ENCODE assay signal across 17 cellular contexts in the genomic region with DNA sequence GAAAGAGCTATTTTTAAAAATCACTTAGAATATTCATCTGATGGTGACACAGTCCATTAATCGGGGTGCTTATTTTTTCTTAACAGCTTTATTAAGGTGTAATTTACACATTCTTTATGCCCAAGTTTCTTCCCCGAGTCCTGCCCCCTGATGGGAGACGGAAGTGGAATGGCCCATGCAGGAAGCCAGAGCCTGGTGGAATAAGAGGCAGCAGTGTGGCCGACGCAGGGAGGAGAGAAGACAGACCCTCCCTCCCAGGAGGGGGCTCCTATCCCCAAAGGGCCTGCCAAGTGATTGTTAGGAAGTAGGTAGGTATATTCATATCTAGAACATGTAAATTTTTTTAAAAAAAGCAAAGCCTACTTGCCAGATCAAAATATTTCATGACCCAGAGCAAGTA.
DNase-seq lines count a peak whose midpoint lies in the region; ATAC-seq, FAIRE-seq and TF ChIP-seq lines count a peak whose summit lies in the region.
"Had no signal": no experiment of that assay in that cellular context is flagged by ENCODE, and none has a peak within 500 bp of the region (broad histone marks: within the 10 kb centered on the region; RNA-seq: fewer than 3 reads in every experiment).

No MANE protein-coding gene starts in this region.

- WGBS in esophagus muscularis mucosa, result 46% methylated on average over 5 of the region's 5 CpGs

- H3K4me1 Mint-ChIP-seq in astrocyte (ENCODE audit: low read depth, unreplicated experiment) (peaks cover 35% of the 10 kb centered on the region), glutamatergic neuron (ENCODE audit: low read depth, unreplicated experiment) (peaks cover 47% of the 10 kb centered on the region)

- H3K9me3 Mint-ChIP-seq in astrocyte (ENCODE audit: unreplicated experiment) (peaks cover 2% of the 10 kb centered on the region), glutamatergic neuron (ENCODE audit: unreplicated experiment) (peaks cover 13% of the 10 kb centered on the region)
- H3K9me3 Mint-ChIP-seq: activated CD4-positive, alpha-beta memory T cell treated with anti-CD3 and anti-CD28 coated beads for 36 hours had no signal

- TF ChIP-seq POLR2A in GM12892 (IDR thresholded peaks at IDR 0.05; ENCODE audit: low read depth, low read length) (no peak), esophagus muscularis mucosa (IDR thresholded peaks at IDR 0.05; ENCODE audit: low read depth) (no peak)

- intact Hi-C loops in esophagus muscularis mucosa (cut with DNase I), result no loop called here

- H3K27ac Mint-ChIP-seq in astrocyte (ENCODE audit: unreplicated experiment), result peak overlapping the region; percentile 49
- no peak overlapping the region for H3K27ac Mint-ChIP-seq in glutamatergic neuron (ENCODE audit: unreplicated experiment)
- H3K27ac Mint-ChIP-seq: activated CD4-positive, alpha-beta memory T cell treated with anti-CD3 and anti-CD28 coated beads for 36 hours had no signal

- H3K9me3 ChIP-seq in astrocyte (ENCODE audit: insufficient read depth, low read depth, low read length), result no peaks in the 10 kb centered on the region
- H3K9me3 ChIP-seq in esophagus muscularis mucosa, result no peaks in the 10 kb centered on the region
- H3K9me3 ChIP-seq: SJCRH30 had no signal

- H3K27ac ChIP-seq in astrocyte (ENCODE audit: low read depth, low read length) (no peak overlapping the region), substantia nigra (ENCODE audit: low read depth, low read length, poor library complexity, severe bottlenecking) (peak overlapping the region; percentile 35), esophagus muscularis mucosa (replicated peaks in 1 of 4) (peak overlapping the region in 1 of 4 donors; percentile 5)
- H3K27ac ChIP-seq: SJCRH30 had no signal

- H3K4me3 ChIP-seq in astrocyte (ENCODE audit: insufficient read depth, low read depth, low read length) (no peak overlapping the region), esophagus muscularis mucosa (no peak overlapping the region)
- H3K4me3 ChIP-seq: SJCRH30 had no signal

- H3K36me3 Mint-ChIP-seq in astrocyte (ENCODE audit: low read depth, unreplicated experiment), result peaks cover 3% of the 10 kb centered on the region
- H3K36me3 Mint-ChIP-seq in glutamatergic neuron (ENCODE audit: unreplicated experiment), result no peaks in the 10 kb centered on the region
- H3K36me3 Mint-ChIP-seq: activated CD4-positive, alpha-beta memory T cell treated with anti-CD3 and anti-CD28 coated beads for 36 hours had no signal

- TF ChIP-seq EP300 in esophagus muscularis mucosa (IDR thresholded peaks at IDR 0.05), result no peak

- TF ChIP-seq CTCF in astrocyte (IDR thresholded peaks at IDR 0.05; ENCODE audit: insufficient read depth, low read depth, low read length) (no peak), glutamatergic neuron (IDR thresholded peaks at IDR 0.05; ENCODE audit: partially characterized antibody, unreplicated experiment) (no peak), esophagus muscularis mucosa (IDR thresholded peaks at IDR 0.05) (no peak)

- H3K27me3 Mint-ChIP-seq in astrocyte (ENCODE audit: low read depth, unreplicated experiment), result no peaks in the 10 kb centered on the region
- peaks cover 4% of the 10 kb centered on the region for H3K27me3 Mint-ChIP-seq in glutamatergic neuron (ENCODE audit: unreplicated experiment)
- H3K27me3 Mint-ChIP-seq: activated CD4-positive, alpha-beta memory T cell treated with anti-CD3 and anti-CD28 coated beads for 36 hours; T-helper 17 cell had no signal

- FAIRE-seq in GM12892 (lab: Jason Lieb, UNC), result peak; percentile 72
- no peak for FAIRE-seq in astrocyte (lab: Jason Lieb, UNC)
- no peak for FAIRE-seq in urothelium cell line (lab: Jason Lieb, UNC)

- no peak overlapping the region for H3K4me2 ChIP-seq in astrocyte (ENCODE audit: low read length)

- no peak overlapping the region for H2AFZ ChIP-seq in astrocyte (ENCODE audit: low read depth, low read length)

- H3K79me2 ChIP-seq in astrocyte (ENCODE audit: insufficient read depth, low read length), result peaks cover 25% of the 10 kb centered on the region

- H4K20me1 ChIP-seq in astrocyte (ENCODE audit: insufficient read depth, low read length), result peaks cover 56% of the 10 kb centered on the region

- DNase-seq in GM12892 (ENCODE audit: insufficient read length) (no peak), astrocyte (ENCODE audit: low read depth) (no peak), glutamatergic neuron (peak; percentile 30), substantia nigra (lab: John Stamatoyannopoulos, UW) (peak in 1 of 49 donors; percentile 59), urothelium cell line (ENCODE audit: low spot score) (no peak), esophagus muscularis mucosa (ENCODE audit: extremely low spot score) (no peak)
- DNase-seq: activated CD4-positive, alpha-beta memory T cell treated with anti-CD3 and anti-CD28 coated beads for 36 hours; activated gamma-delta T cell treated with Interleukin-2 at 50 U/mL for 16 hours; activated T-cell treated with anti-CD3 and anti-CD28 coated beads for 4 hours; cerebellar nuclear complex; HCEC 1CT; NCI-H2227 treated with DMSO at 0.1 percent for 48 hours; NCI-H774; SJCRH30; stimulated activated CD4-positive, alpha-beta T cell treated with anti-CD3 and anti-CD28 coated beads, Interleukin-4, amount 100 ng/mL, for 24 hours; T-helper 17 cell had no signal

- no peaks in the 10 kb centered on the region for H3K36me3 ChIP-seq in astrocyte (ENCODE audit: insufficient read depth, low read length)
- H3K36me3 ChIP-seq in esophagus muscularis mucosa, result no peaks in the 10 kb centered on the region
- H3K36me3 ChIP-seq: SJCRH30 had no signal

- H3K4me3 Mint-ChIP-seq in astrocyte (ENCODE audit: unreplicated experiment) (no peak overlapping the region), glutamatergic neuron (ENCODE audit: unreplicated experiment) (no peak overlapping the region)
- H3K4me3 Mint-ChIP-seq: activated CD4-positive, alpha-beta memory T cell treated with anti-CD3 and anti-CD28 coated beads for 36 hours; T-helper 17 cell had no signal

- H3K4me1 ChIP-seq in astrocyte (ENCODE audit: insufficient read depth, low read length) (peaks cover 3% of the 10 kb centered on the region), esophagus muscularis mucosa (peaks cover 29 to 53% (median 33%) of the 10 kb centered on the region in 4 donors)

- no peak for ATAC-seq in GM21515 (IDR thresholded peaks at IDR 0.05; ENCODE audit: unreplicated experiment)
- ATAC-seq: T-helper 17 cell had no signal

- H3K27me3 ChIP-seq in astrocyte (ENCODE audit: insufficient read depth, low read length) (no peaks in the 10 kb centered on the region), esophagus muscularis mucosa (no peaks in the 10 kb centered on the region)
- H3K27me3 ChIP-seq: SJCRH30 had no signal

- H3K9ac ChIP-seq in astrocyte (ENCODE audit: low read length), result no peak overlapping the region
